In the genomic region with DNA sequence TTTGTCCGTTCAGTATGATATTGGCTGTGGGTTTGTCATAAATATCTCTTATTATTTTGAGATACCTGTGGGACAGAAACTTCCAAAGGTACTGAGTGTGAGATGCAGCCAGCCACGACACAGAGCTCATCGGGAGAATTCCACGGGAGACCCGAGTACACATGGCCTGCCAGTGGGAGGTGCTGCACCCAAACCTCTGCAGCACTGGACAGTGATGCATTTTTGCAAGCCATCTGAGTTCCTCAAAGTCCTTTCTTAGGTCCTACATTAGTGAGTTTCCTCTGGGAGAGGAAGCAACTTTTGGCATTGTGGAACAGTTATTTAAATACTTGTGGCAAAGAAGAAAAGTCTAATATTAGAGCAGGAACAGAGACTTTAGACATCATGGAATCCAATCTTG, we compare ENCODE assay signal across 15 cellular contexts.
DNase-seq lines count a peak whose midpoint lies in the region; ATAC-seq and TF ChIP-seq lines count a peak whose summit lies in the region.
"Had no signal": no experiment of that assay in that cellular context is flagged by ENCODE, and none has a peak within 500 bp of the region (broad histone marks: within the 10 kb centered on the region; RNA-seq: fewer than 3 reads in every experiment).

No MANE protein-coding gene starts in this region.

- H3K4me3 ChIP-seq in BLaER1 treated with 17β-estradiol and CSF1 and Interleukin-3, amounts not matched to agents 10 nM and 100 nM, result peak overlapping the region in 2 of 10 experiments; percentile 5 to 16; a peak in 2 of 20 replicates
- H3K4me3 ChIP-seq in right lobe of liver, result no peak overlapping the region
- H3K4me3 ChIP-seq in testis, result no peak overlapping the region
- no peak overlapping the region for H3K4me3 ChIP-seq in uterus

- peaks cover 60 to 85% (median 76%) of the 10 kb centered on the region in 11 experiments for H3K36me3 ChIP-seq in BLaER1 treated with 17β-estradiol and CSF1 and Interleukin-3, amounts not matched to agents 10 nM and 100 nM
- H3K36me3 ChIP-seq in right lobe of liver (no peaks in the 10 kb centered on the region), testis (ENCODE audit: low read depth, missing control alignments) (no peaks in the 10 kb centered on the region), uterus (no peaks in the 10 kb centered on the region)

- CTCF ChIA-PET in activated B cell treated with CpG ODN at 0.5 μM for 24 hours (lab: Charles Lee), result interaction anchor here (1.0 to 1.1 kb wide), 2 partner anchors 9 to 60 kb away, joined by 3 read pairs; no protein-coding TSS in a partner anchor

- intact Hi-C loops in activated B cell treated with CpG ODN at 0.5 μM for 24 hours (cut with micrococcal nuclease) (loop anchor here (1.0 kb wide), 1 partner anchor 8 kb away; no protein-coding TSS in a partner anchor), right lobe of liver (cut with DNase I) (no loop called here), testis (cut with DNase I; ENCODE audit: low total_unique reads) (no loop called here), uterus (cut with DNase I; ENCODE audit: low total_unique reads) (no loop called here)

- H3K9me3 ChIP-seq in BLaER1 treated with 17β-estradiol and CSF1 and Interleukin-3, amounts not matched to agents 10 nM and 100 nM (replicated peaks in 1 of 11), result peaks cover 10 to 36% (median 26%) of the 10 kb centered on the region in 11 experiments; a peak in 20 of 22 replicates
- H3K9me3 ChIP-seq in right lobe of liver, result no peaks in the 10 kb centered on the region
- no peaks in the 10 kb centered on the region for H3K9me3 ChIP-seq in testis
- H3K9me3 ChIP-seq in uterus, result no peaks in the 10 kb centered on the region

- H3K4me3 Mint-ChIP-seq in activated B cell treated with CpG ODN at 0.5 μM for 24 hours, result peak overlapping the region; percentile 66
- H3K4me3 Mint-ChIP-seq: central memory CD8-positive, alpha-beta T cell; T-helper 1 cell treated with Interleukin-12 subunit alpha and Interleukin-12 subunit beta and Interleukin-4 antibody, amounts not matched to agents 30 μg/mL and 1 μg/mL, for 36 hours had no signal

- in situ Hi-C loops in GM13977 (cut with MboI; ENCODE audit: low pct_unique_long_range_greater_than_20kb, low sequenced_read_pairs, unreplicated experiment), result no loop called here

- peak; percentile 47 for TF ChIP-seq CTCF in GM13977 (IDR thresholded peaks at IDR 0.05; ENCODE audit: extremely low read depth, insufficient read depth, missing control alignments)
- TF ChIP-seq CTCF in activated B cell treated with CpG ODN at 0.5 μM for 24 hours (IDR thresholded peaks at IDR 0.05), result no peak
- peak in 2 of 4 donors; percentile 11 to 32 for TF ChIP-seq CTCF in right lobe of liver (IDR thresholded peaks at IDR 0.05)
- no peak for TF ChIP-seq CTCF in testis (IDR thresholded peaks at IDR 0.05)
- TF ChIP-seq CTCF in uterus (IDR thresholded peaks at IDR 0.05), result peak in 1 of 4 experiments; percentile 14

- ATAC-seq in activated B cell treated with CpG ODN at 0.5 μM for 24 hours (ENCODE audit: low read depth) (peak; percentile 45), right lobe of liver (peak; percentile 50 to 75 (median 70))

- peaks cover 59% of the 10 kb centered on the region for H3K36me3 Mint-ChIP-seq in activated B cell treated with CpG ODN at 0.5 μM for 24 hours (ENCODE audit: low read depth)

- peaks cover 12 to 79% (median 33%) of the 10 kb centered on the region in 10 experiments for H3K4me1 ChIP-seq in BLaER1 treated with 17β-estradiol and CSF1 and Interleukin-3, amounts not matched to agents 10 nM and 100 nM
- H3K4me1 ChIP-seq in right lobe of liver, result no peaks in the 10 kb centered on the region
- peaks cover 6% of the 10 kb centered on the region for H3K4me1 ChIP-seq in testis
- peaks cover 0 to 5% of the 10 kb centered on the region in 2 donors for H3K4me1 ChIP-seq in uterus

- peaks cover 0 to 25% (median 5%) of the 10 kb centered on the region in 11 experiments; a peak in 7 of 22 replicates for H4K20me1 ChIP-seq in BLaER1 treated with 17β-estradiol and CSF1 and Interleukin-3, amounts not matched to agents 10 nM and 100 nM

- no peak for DNase-seq in GM13977 (ENCODE audit: low spot score)
- DNase-seq in activated B cell treated with CpG ODN at 0.5 μM for 24 hours, result no peak
- DNase-seq in right lobe of liver, result peak in 1 of 3 donors; percentile 59
- no peak for DNase-seq in testis
- no peak for DNase-seq in activated CD4-positive, CD25-positive, alpha-beta regulatory T cell (lab: John Stamatoyannopoulos, UW)
- DNase-seq in NCI-H2171 (lab: John Stamatoyannopoulos, UW), result no peak
- DNase-seq in uterus, result no peak
- DNase-seq: activated T-cell treated with anti-CD3 and anti-CD28 coated beads for 4 hours, COR-L47, foreskin fibroblast, NCI-H526, retina had no signal

- peak overlapping the region in 10 of 11 experiments; percentile 9 to 87 (median 63); a peak in 19 of 22 replicates for H3K27ac ChIP-seq in BLaER1 treated with 17β-estradiol and CSF1 and Interleukin-3, amounts not matched to agents 10 nM and 100 nM
- no peak overlapping the region for H3K27ac ChIP-seq in right lobe of liver
- H3K27ac ChIP-seq in testis, result no peak overlapping the region
- no peak overlapping the region for H3K27ac ChIP-seq in uterus

- TF ChIP-seq POLR2A in right lobe of liver (IDR thresholded peaks at IDR 0.05) (no peak), testis (IDR thresholded peaks at IDR 0.05) (no peak), uterus (IDR thresholded peaks at IDR 0.05) (no peak)

- peaks cover 90% of the 10 kb centered on the region for H3K4me1 Mint-ChIP-seq in activated B cell treated with CpG ODN at 0.5 μM for 24 hours

- peak overlapping the region in 5 of 11 experiments; percentile 14 to 74 (median 58); a peak in 7 of 22 replicates for H3K9ac ChIP-seq in BLaER1 treated with 17β-estradiol and CSF1 and Interleukin-3, amounts not matched to agents 10 nM and 100 nM

- no peaks in the 10 kb centered on the region for H3K27me3 Mint-ChIP-seq in activated B cell treated with CpG ODN at 0.5 μM for 24 hours
- H3K27me3 Mint-ChIP-seq: central memory CD8-positive, alpha-beta T cell had no signal

- no peaks in the 10 kb centered on the region for H3K27me3 ChIP-seq in BLaER1 treated with 17β-estradiol and CSF1 and Interleukin-3, amounts not matched to agents 10 nM and 100 nM
- H3K27me3 ChIP-seq in right lobe of liver, result no peaks in the 10 kb centered on the region
- H3K27me3 ChIP-seq in testis, result no peaks in the 10 kb centered on the region
- H3K27me3 ChIP-seq in uterus, result no peaks in the 10 kb centered on the region

- peak overlapping the region; percentile 87 for H3K27ac Mint-ChIP-seq in activated B cell treated with CpG ODN at 0.5 μM for 24 hours
- H3K27ac Mint-ChIP-seq: T-helper 1 cell treated with Interleukin-12 subunit alpha and Interleukin-12 subunit beta and Interleukin-4 antibody, amounts not matched to agents 30 μg/mL and 1 μg/mL, for 36 hours had no signal

- POLR2A ChIA-PET in activated B cell treated with CpG ODN at 0.5 μM for 24 hours (lab: Charles Lee), result interaction anchor here (1.0 to 3.3 kb wide), 5 partner anchors 8 to 59 kb away, joined by 4 to 14 read pairs (median 5); no protein-coding TSS in a partner anchor

- H3K4me2 ChIP-seq in BLaER1 treated with 17β-estradiol and CSF1 and Interleukin-3, amounts not matched to agents 10 nM and 100 nM, result peak overlapping the region; percentile 44 to 95 (median 68)

- H3K9me3 Mint-ChIP-seq in activated B cell treated with CpG ODN at 0.5 μM for 24 hours, result peaks cover 3% of the 10 kb centered on the region
- H3K9me3 Mint-ChIP-seq: central memory CD8-positive, alpha-beta T cell had no signal

- 83% methylated on average over 3 of the region's 5 CpGs for WGBS in right lobe of liver (ENCODE audit: insufficient coverage, low coverage, low lambda C conversion rate, missing lambda C conversion rate)
- WGBS in testis, 2 donors, result 81 to 92% methylated on average over 5 of the region's 5 CpGs

Comparison
In these comparisons a context has a peak if more than half of its experiments do, and no peak if none do; other contexts are left out.
1. H3K27ac ChIP-seq: peak in BLaER1 treated with 17β-estradiol and CSF1 and Interleukin-3, amounts not matched to agents 10 nM and 100 nM (10 of 11); none in right lobe of liver (0 of 3), testis (0 of 2) and uterus (0 of 2).